Comparison of ENCODE assay signal across 22 cellular contexts in genomic region chr4:170114636-170115035, GRCh38.
"Had no signal": no experiment of that assay in that cellular context is flagged by ENCODE, and none has a peak within 500 bp of the region (broad histone marks: within the 10 kb centered on the region; RNA-seq: fewer than 3 reads in every experiment).

No MANE protein-coding gene starts in this region.

- H3K36me3 Mint-ChIP-seq: mesothelial cell of epicardium, naive B cell had no signal

- H3K27ac ChIP-seq: coronary artery, dorsolateral prefrontal cortex, epithelial cell of prostate, esophagus squamous epithelium, gastroesophageal sphincter, heart left ventricle, left lung, lower lobe of right lung had no signal

- H3K4me3 Mint-ChIP-seq: mesothelial cell of epicardium, naive B cell had no signal

- H3K27ac Mint-ChIP-seq: mesothelial cell of epicardium, naive B cell had no signal

- H3K4me1 ChIP-seq: gastroesophageal sphincter, heart left ventricle, left lung, lower lobe of right lung had no signal

- H3K9me3 ChIP-seq: esophagus squamous epithelium, gastroesophageal sphincter, heart left ventricle, left lung, lower lobe of right lung, mucosa of descending colon had no signal

- DNase-seq: dermis blood vessel endothelial cell; dorsolateral prefrontal cortex; effector CD4-positive, alpha-beta T cell; effector memory CD4-positive, alpha-beta T cell; erythroblast; esophagus squamous epithelium; foreskin fibroblast; foreskin melanocyte; heart left ventricle; hippocampal formation; left cardiac atrium; left lung; left ventricle myocardium superior; lower lobe of right lung; mesenchymal stem cell; mucosa of descending colon; naive B cell had no signal

- H3K4me1 Mint-ChIP-seq: naive B cell had no signal

- H3K27me3 ChIP-seq: dorsolateral prefrontal cortex, esophagus squamous epithelium, gastroesophageal sphincter, left lung had no signal

- H3K4me3 ChIP-seq: coronary artery, dorsolateral prefrontal cortex, esophagus squamous epithelium, gastroesophageal sphincter, heart left ventricle, left lung, lower lobe of right lung, mucosa of descending colon had no signal

- ATAC-seq: esophagus mucosa, gastroesophageal sphincter, heart left ventricle, left cardiac atrium, left lung, left ventricle myocardium superior, lower lobe of right lung, mucosa of descending colon had no signal

- H3K36me3 ChIP-seq: esophagus squamous epithelium, gastroesophageal sphincter, heart left ventricle, left lung, lower lobe of right lung had no signal
